25 cellular contexts compared by ENCODE assay signal in the genomic region with DNA sequence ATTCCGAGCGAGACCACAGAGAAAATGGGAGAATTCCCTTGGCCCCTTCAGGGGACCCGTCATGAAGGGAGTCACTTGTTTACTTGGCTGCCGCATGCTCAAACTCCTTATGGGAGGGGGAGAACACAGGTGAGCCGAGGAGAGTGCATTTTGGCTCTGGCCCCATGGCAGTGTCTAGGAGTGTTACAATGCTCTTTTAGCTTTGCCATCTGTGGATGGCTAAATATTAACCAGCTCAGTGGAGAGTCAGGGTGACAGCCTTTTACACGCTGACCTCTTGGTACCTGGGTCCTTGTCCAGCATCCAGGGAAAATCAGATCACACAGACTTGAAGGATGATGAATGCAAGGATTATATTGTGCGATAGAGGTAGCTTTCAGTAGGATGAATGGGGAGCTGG.
"Had no signal": no experiment of that assay in that cellular context is flagged by ENCODE, and none has a peak within 500 bp of the region (broad histone marks: within the 10 kb centered on the region; RNA-seq: fewer than 3 reads in every experiment).

No MANE protein-coding gene starts in this region.

- H3K4me1 ChIP-seq: lower lobe of right lung, pancreas, right atrium auricular region, tibial nerve, upper lobe of left lung, vagina had no signal

- H3K4me3 Mint-ChIP-seq: naive thymus-derived CD8-positive, alpha-beta T cell; nephron; neural crest cell; stimulated activated naive CD8-positive, alpha-beta T cell treated with anti-CD3 and anti-CD28 coated beads, Interleukin-15, amount 100 ng/mL, for 72 hours had no signal

- H3K4me3 ChIP-seq: hepatocyte, lower lobe of right lung, pancreas, right atrium auricular region, skin epidermis, tibial nerve, upper lobe of left lung, vagina had no signal

- H3K4me1 Mint-ChIP-seq: nephron; neural crest cell; stimulated activated naive CD8-positive, alpha-beta T cell treated with anti-CD3 and anti-CD28 coated beads, Interleukin-15, amount 100 ng/mL, for 72 hours had no signal

- H3K9me3 ChIP-seq: pancreas, vagina had no signal

- H3K27me3 ChIP-seq: hepatocyte, pancreas, right atrium auricular region, tibial nerve, upper lobe of left lung, vagina had no signal

- DNase-seq: islet precursor cell; left ventricle myocardium superior; lower lobe of right lung; mammary epithelial cell; mesenchymal stem cell; naive thymus-derived CD8-positive, alpha-beta T cell; nucleus accumbens; pancreas; stimulated activated CD4-positive, alpha-beta T cell treated with anti-CD3 and anti-CD28 coated beads, Interleukin-12 subunit alpha, Interleukin-12 subunit beta, amount 100 ng/mL, for 4 hours; stimulated activated CD4-positive, alpha-beta T cell treated with anti-CD3 and anti-CD28 coated beads, Interleukin-15, amount 100 ng/mL, for 24 hours; stimulated activated CD4-positive, alpha-beta T cell treated with anti-CD3 and anti-CD28 coated beads, Interleukin-2, amount 100 ng/mL, for 24 hours; stimulated activated CD4-positive, alpha-beta T cell treated with anti-CD3 and anti-CD28 coated beads, Interleukin-4, amount 100 ng/mL, for 1 hour; stimulated activated naive CD4-positive, alpha-beta T cell treated with Interleukin-2 at 50 U/mL for 16 hours; stimulated activated naive CD8-positive, alpha-beta T cell treated with anti-CD3 and anti-CD28 coated beads, Interleukin-15, amount 100 ng/mL, for 72 hours; substantia nigra; upper lobe of left lung had no signal

- H3K27ac Mint-ChIP-seq: naive thymus-derived CD8-positive, alpha-beta T cell; nephron; stimulated activated naive CD8-positive, alpha-beta T cell treated with anti-CD3 and anti-CD28 coated beads, Interleukin-15, amount 100 ng/mL, for 72 hours had no signal

- H3K36me3 Mint-ChIP-seq: naive thymus-derived CD8-positive, alpha-beta T cell had no signal

- H3K36me3 ChIP-seq: lower lobe of right lung, pancreas, right atrium auricular region, tibial nerve, upper lobe of left lung, vagina had no signal

- ATAC-seq: left ventricle myocardium superior; lower lobe of right lung; naive thymus-derived CD8-positive, alpha-beta T cell; pancreas; sciatic nerve; stimulated activated naive CD8-positive, alpha-beta T cell treated with anti-CD3 and anti-CD28 coated beads, Interleukin-15, amount 100 ng/mL, for 72 hours had no signal

- H3K27me3 Mint-ChIP-seq: progenitor cell of endocrine pancreas; stimulated activated naive CD8-positive, alpha-beta T cell treated with anti-CD3 and anti-CD28 coated beads, Interleukin-15, amount 100 ng/mL, for 72 hours had no signal

- H3K27ac ChIP-seq: hepatocyte, lower lobe of right lung, pancreas, right atrium auricular region, skin epidermis, tibial nerve, upper lobe of left lung, vagina had no signal
